Comparison of ENCODE assay signal across 8 cellular contexts in the genomic region with DNA sequence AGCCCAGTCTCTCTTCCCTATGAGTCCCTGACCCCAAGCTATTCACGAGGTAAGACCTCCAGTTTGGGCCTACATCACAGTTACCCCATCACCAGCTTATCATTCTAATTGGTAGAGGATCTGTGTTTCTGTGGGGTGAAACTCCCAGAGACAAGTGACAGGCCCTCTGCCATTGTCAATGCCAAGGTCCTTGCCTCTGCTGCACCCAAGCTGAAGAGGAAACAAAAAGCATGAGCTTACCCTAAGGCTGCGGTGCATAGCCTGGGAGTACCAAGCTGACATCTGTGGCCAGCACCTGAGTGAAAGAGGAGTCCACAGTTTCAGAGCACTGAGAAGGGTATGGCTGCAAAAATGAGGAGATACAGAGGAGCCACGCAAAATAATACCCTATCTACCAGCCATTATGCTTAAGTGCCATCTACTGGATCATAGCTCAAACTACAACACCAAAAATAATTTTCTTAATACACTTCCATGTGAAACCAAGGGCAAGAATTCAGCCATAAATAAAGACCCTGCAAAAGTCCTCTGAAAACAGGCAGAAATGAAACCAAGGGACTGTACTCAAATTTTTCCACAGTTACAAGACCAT.
DNase-seq lines count a peak whose midpoint lies in the region; ATAC-seq lines count a peak whose summit lies in the region.

No MANE protein-coding gene starts in this region.

- ATAC-seq in GM21390 (IDR thresholded peaks at IDR 0.05; ENCODE audit: unreplicated experiment) (peak; percentile 58), esophagus mucosa (peak; percentile 33), HG03175 (IDR thresholded peaks at IDR 0.05; ENCODE audit: unreplicated experiment) (no peak)
- ATAC-seq in stimulated activated naive CD8-positive, alpha-beta T cell treated with anti-CD3 and anti-CD28 coated beads, Interleukin-15, amount 100 ng/mL, for 72 hours, result no peak
- ATAC-seq in effector memory CD8-positive, alpha-beta T cell (replicated peaks), result no peak

- H3K9me3 Mint-ChIP-seq in stimulated activated naive CD8-positive, alpha-beta T cell treated with anti-CD3 and anti-CD28 coated beads, Interleukin-15, amount 100 ng/mL, for 72 hours, result peaks cover 8 to 36% of the 10 kb centered on the region in 2 donors
- peaks cover 15 to 18% of the 10 kb centered on the region in 2 donors for H3K9me3 Mint-ChIP-seq in effector memory CD8-positive, alpha-beta T cell

- no peaks in the 10 kb centered on the region for H3K27me3 Mint-ChIP-seq in stimulated activated naive CD8-positive, alpha-beta T cell treated with anti-CD3 and anti-CD28 coated beads, Interleukin-15, amount 100 ng/mL, for 72 hours
- no peaks in the 10 kb centered on the region for H3K27me3 Mint-ChIP-seq in effector memory CD8-positive, alpha-beta T cell

- no peak overlapping the region for H3K27ac Mint-ChIP-seq in stimulated activated naive CD8-positive, alpha-beta T cell treated with anti-CD3 and anti-CD28 coated beads, Interleukin-15, amount 100 ng/mL, for 72 hours
- no peak overlapping the region for H3K27ac Mint-ChIP-seq in effector memory CD8-positive, alpha-beta T cell

- no peaks in the 10 kb centered on the region for H3K36me3 Mint-ChIP-seq in effector memory CD8-positive, alpha-beta T cell (ENCODE audit: insufficient read depth)

- in situ Hi-C loops in ACHN (cut with HindIII; ENCODE audit: low pct_ligation_motif_present, low pct_unique_long_range_greater_than_20kb, low sequenced_read_pairs), result no loop called here

- H3K4me1 Mint-ChIP-seq in stimulated activated naive CD8-positive, alpha-beta T cell treated with anti-CD3 and anti-CD28 coated beads, Interleukin-15, amount 100 ng/mL, for 72 hours, result no peaks in the 10 kb centered on the region
- H3K4me1 Mint-ChIP-seq in effector memory CD8-positive, alpha-beta T cell (ENCODE audit: low read depth in 2 of 2), result no peaks in the 10 kb centered on the region

- no peak overlapping the region for H3K4me3 Mint-ChIP-seq in stimulated activated naive CD8-positive, alpha-beta T cell treated with anti-CD3 and anti-CD28 coated beads, Interleukin-15, amount 100 ng/mL, for 72 hours
- H3K4me3 Mint-ChIP-seq in effector memory CD8-positive, alpha-beta T cell, result no peak overlapping the region

- DNase-seq in ACHN (peak; percentile 24), NCI-H345 (lab: John Stamatoyannopoulos, UW) (peak; percentile 6), DMS114 treated with DMSO at 0.1 percent for 48 hours (lab: John Stamatoyannopoulos, UW; ENCODE audit: unreplicated experiment) (no peak)
- DNase-seq in stimulated activated naive CD8-positive, alpha-beta T cell treated with anti-CD3 and anti-CD28 coated beads, Interleukin-15, amount 100 ng/mL, for 72 hours, result no peak
- no peak for DNase-seq in effector memory CD8-positive, alpha-beta T cell

Comparison
In these comparisons a context has a peak if more than half of its experiments do, and no peak if none do; other contexts are left out.
1. DNase-seq: peak in ACHN (single experiment) and NCI-H345 (single experiment); none in DMS114 treated with DMSO at 0.1 percent for 48 hours (single experiment), stimulated activated naive CD8-positive, alpha-beta T cell treated with anti-CD3 and anti-CD28 coated beads, Interleukin-15, amount 100 ng/mL, for 72 hours (0 of 2) and effector memory CD8-positive, alpha-beta T cell (0 of 3).
2. ATAC-seq: peak in GM21390 (single experiment) and esophagus mucosa (single experiment); none in stimulated activated naive CD8-positive, alpha-beta T cell treated with anti-CD3 and anti-CD28 coated beads, Interleukin-15, amount 100 ng/mL, for 72 hours (single experiment), HG03175 (single experiment) and effector memory CD8-positive, alpha-beta T cell (single experiment).